36 cellular contexts compared by ENCODE assay signal in the genomic region with DNA sequence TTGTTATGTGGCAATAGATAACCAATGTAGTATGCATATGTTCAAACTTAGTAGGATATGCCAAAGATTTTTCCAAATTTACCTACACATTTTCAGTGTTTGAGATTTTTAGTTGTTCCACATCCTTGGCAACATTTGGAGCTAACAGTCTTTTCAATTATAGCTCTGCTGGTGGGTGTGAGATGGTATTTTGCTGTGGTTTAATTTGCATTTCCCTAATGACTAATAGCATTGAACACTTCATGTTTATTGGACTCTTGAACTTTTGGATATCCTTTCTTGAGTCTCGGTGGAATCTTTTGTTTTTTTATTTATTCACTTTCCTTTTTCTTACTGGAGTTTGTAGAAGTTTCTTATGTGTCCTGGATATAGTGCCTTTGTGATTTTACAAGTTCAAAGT.
"Had no signal": no experiment of that assay in that cellular context is flagged by ENCODE, and none has a peak within 500 bp of the region (broad histone marks: within the 10 kb centered on the region; RNA-seq: fewer than 3 reads in every experiment).

No MANE protein-coding gene starts in this region.

- H3K27me3 ChIP-seq: adrenal gland, breast epithelium, cardiac muscle cell, esophagus muscularis mucosa, foreskin keratinocyte, gastrocnemius medialis, heart left ventricle had no signal

- H3K27ac Mint-ChIP-seq: activated CD8-positive, alpha-beta memory T cell treated with anti-CD3 and anti-CD28 coated beads, Interleukin-2, amount 10 ng/mL, durations not matched to agents 7 days and 5 days; activated CD8-positive, alpha-beta T cell treated with anti-CD3 and anti-CD28 coated beads for 36 hours; activated naive CD4-positive, alpha-beta T cell treated with anti-CD3 and anti-CD28 coated beads for 36 hours; activated naive CD4-positive, alpha-beta T cell treated with anti-CD3 and anti-CD28 coated beads, Interleukin-2, amount 50 U/mL, for 24 hours; activated naive CD8-positive, alpha-beta T cell treated with anti-CD3 and anti-CD28 coated beads for 36 hours; activated naive CD8-positive, alpha-beta T cell treated with anti-CD3 and anti-CD28 coated beads, Interleukin-2, amount 50 U/mL, for 24 hours; activated T-helper 1 cell treated with anti-CD3 and anti-CD28 coated beads, Interleukin-12 subunit alpha, Interleukin-12 subunit beta, Interleukin-2, Interleukin-4 antibody, amounts not matched to agents 30 ng/mL and 10 ng/mL and 1 ng/mL, durations not matched to agents 14 hours and 24 hours and 36 hours; activated T-helper 2 cell treated with anti-CD3 and anti-CD28 coated beads, Interferon-gamma antibody, Interleukin-2, Interleukin-4, amounts not matched to agents 10 μg/mL and 5 μg/mL and 100 μg/mL, durations not matched to agents 14 hours and 24 hours and 36 hours; brain; dendritic cell treated with granulocyte-macrophage colony-stimulating factor and Interleukin-4, amounts not matched to agents 40 ng/mL and 50 ng/mL, for 4 days; WTC11 had no signal

- H3K9me3 ChIP-seq: gastrocnemius medialis had no signal

- H3K27ac ChIP-seq: adrenal gland, breast epithelium, cardiac muscle cell, coronary artery, esophagus muscularis mucosa, foreskin keratinocyte, gastrocnemius medialis, heart left ventricle had no signal

- ATAC-seq: activated CD4-positive, CD25-positive, alpha-beta regulatory T cell treated with anti-CD3 and anti-CD28 coated beads, Interleukin-2, amount 50 U/mL, for 24 hours; activated CD8-positive, alpha-beta memory T cell treated with anti-CD3 and anti-CD28 coated beads, Interleukin-2, amount 10 ng/mL, durations not matched to agents 7 days and 5 days; activated CD8-positive, alpha-beta T cell treated with anti-CD3 and anti-CD28 coated beads for 36 hours; activated naive CD8-positive, alpha-beta T cell treated with anti-CD3 and anti-CD28 coated beads, Interleukin-2, amount 50 U/mL, for 24 hours; effector memory CD8-positive, alpha-beta T cell; foreskin keratinocyte; gastrocnemius medialis; heart left ventricle; WTC11 had no signal

- H3K36me3 ChIP-seq: adrenal gland, breast epithelium, cardiac muscle cell, esophagus muscularis mucosa, gastrocnemius medialis, heart left ventricle had no signal

- DNase-seq: activated CD4-positive, alpha-beta T cell treated with anti-CD3 and anti-CD28 coated beads for 48 hours; activated CD4-positive, alpha-beta T cell treated with anti-CD3 and anti-CD28 coated beads, Interleukin-2, amount 50 U/mL, for 1 hour; activated CD4-positive, alpha-beta T cell treated with anti-CD3 and anti-CD28 coated beads, Interleukin-2, amount 50 U/mL, for 48 hours; activated CD8-positive, alpha-beta memory T cell treated with anti-CD3 and anti-CD28 coated beads, Interleukin-2, amount 10 ng/mL, durations not matched to agents 7 days and 5 days; activated CD8-positive, alpha-beta memory T cell treated with anti-CD3 and anti-CD28 coated beads, Interleukin-2, amount 50 U/mL, for 4 hours; activated CD8-positive, alpha-beta T cell treated with anti-CD3 and anti-CD28 coated beads for 36 hours; activated effector memory CD4-positive, alpha-beta T cell treated with anti-CD3 and anti-CD28 coated beads, Interleukin-2, amount 50 U/mL, for 16 hours; activated naive CD4-positive, alpha-beta T cell treated with anti-CD3 and anti-CD28 coated beads for 36 hours; activated naive CD8-positive, alpha-beta T cell treated with anti-CD3 and anti-CD28 coated beads for 36 hours; activated naive CD8-positive, alpha-beta T cell treated with anti-CD3 and anti-CD28 coated beads, Interleukin-2, amount 50 U/mL, for 24 hours; activated T-cell treated with anti-CD3 and anti-CD28 coated beads, Interleukin-2, amount 50 U/mL, for 1 hour; activated T-cell treated with anti-CD3 and anti-CD28 coated beads, Interleukin-2, amount 50 U/mL, for 48 hours; adrenal gland; amygdala; aorta; central memory CD4-positive, alpha-beta T cell; cerebellar nuclear complex; effector CD4-positive, alpha-beta T cell; effector memory CD8-positive, alpha-beta T cell; erythroblast; foreskin keratinocyte; gastrocnemius medialis; glutamatergic neuron; heart left ventricle; T-helper 2 cell had no signal

- H3K4me3 Mint-ChIP-seq: activated CD8-positive, alpha-beta memory T cell treated with anti-CD3 and anti-CD28 coated beads, Interleukin-2, amount 10 ng/mL, durations not matched to agents 7 days and 5 days; activated CD8-positive, alpha-beta T cell treated with anti-CD3 and anti-CD28 coated beads for 36 hours; activated naive CD4-positive, alpha-beta T cell treated with anti-CD3 and anti-CD28 coated beads for 36 hours; activated naive CD4-positive, alpha-beta T cell treated with anti-CD3 and anti-CD28 coated beads, Interleukin-2, amount 50 U/mL, for 24 hours; activated naive CD8-positive, alpha-beta T cell treated with anti-CD3 and anti-CD28 coated beads for 36 hours; activated naive CD8-positive, alpha-beta T cell treated with anti-CD3 and anti-CD28 coated beads, Interleukin-2, amount 50 U/mL, for 24 hours; activated T-helper 1 cell treated with anti-CD3 and anti-CD28 coated beads, Interleukin-12 subunit alpha, Interleukin-12 subunit beta, Interleukin-2, Interleukin-4 antibody, amounts not matched to agents 30 ng/mL and 10 ng/mL and 1 ng/mL, durations not matched to agents 14 hours and 24 hours and 36 hours; brain; dendritic cell treated with granulocyte-macrophage colony-stimulating factor and Interleukin-4, amounts not matched to agents 40 ng/mL and 50 ng/mL, for 4 days; effector memory CD8-positive, alpha-beta T cell; WTC11 had no signal

- H3K27me3 Mint-ChIP-seq: activated CD8-positive, alpha-beta memory T cell treated with anti-CD3 and anti-CD28 coated beads, Interleukin-2, amount 10 ng/mL, durations not matched to agents 7 days and 5 days; dendritic cell treated with granulocyte-macrophage colony-stimulating factor and Interleukin-4, amounts not matched to agents 40 ng/mL and 50 ng/mL, for 4 days; effector memory CD8-positive, alpha-beta T cell had no signal

- H3K4me3 ChIP-seq: adrenal gland, breast epithelium, cardiac muscle cell, coronary artery, esophagus muscularis mucosa, gastrocnemius medialis, heart left ventricle had no signal

- H3K4me1 Mint-ChIP-seq: activated naive CD4-positive, alpha-beta T cell treated with anti-CD3 and anti-CD28 coated beads, Interleukin-2, amount 50 U/mL, for 24 hours; brain had no signal
